31 cellular contexts compared by ENCODE assay signal in the genomic region with DNA sequence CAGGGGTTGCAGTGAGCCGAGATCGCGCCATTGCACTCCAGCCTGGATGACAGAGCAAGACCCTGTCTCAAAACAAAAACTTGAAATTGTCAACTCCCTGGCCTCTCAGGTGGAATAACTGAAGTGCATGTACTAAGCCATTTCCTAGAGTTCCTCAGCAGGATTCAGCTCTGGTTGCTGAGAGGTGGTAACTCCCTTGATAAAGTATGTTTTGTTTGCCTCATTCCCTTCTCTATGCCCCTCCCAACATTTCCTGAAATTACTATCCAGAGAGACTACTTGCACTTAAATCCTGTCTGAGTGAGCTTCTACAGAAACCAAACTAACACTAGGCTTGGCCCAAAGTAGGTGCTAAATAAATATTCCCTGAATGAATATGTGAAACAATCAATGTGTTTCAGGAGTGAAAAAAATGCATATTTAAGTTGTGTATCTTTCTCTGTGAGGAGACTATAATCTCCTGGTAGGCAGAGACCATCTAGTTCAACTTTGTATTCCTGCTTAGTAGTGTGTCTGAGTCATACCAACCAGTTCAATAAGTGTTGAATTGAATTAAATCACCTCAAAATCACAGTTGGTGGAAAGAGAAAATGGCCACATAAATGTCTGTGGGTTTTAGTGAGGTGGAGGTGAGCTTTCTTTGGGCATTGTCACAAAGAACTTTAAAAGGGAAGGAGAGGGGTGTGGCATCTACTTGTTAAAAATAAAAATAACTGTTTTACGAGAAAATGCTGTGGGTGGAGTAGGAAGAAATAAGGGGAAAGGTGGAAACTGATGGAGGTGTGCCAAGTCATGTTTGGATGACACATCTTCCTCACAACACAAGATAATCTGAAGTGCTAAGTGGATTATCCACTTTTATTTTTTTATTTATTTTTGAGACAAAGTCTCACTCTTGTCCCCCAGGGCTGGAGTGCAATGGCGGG. TPM values are rescaled to one million over a fixed set of nuclear protein-coding genes. Genes with fewer than 3 reads are reported as not detected.
DNase-seq lines count a peak whose midpoint lies in the region; ATAC-seq and TF ChIP-seq lines count a peak whose summit lies in the region.
"Had no signal": no experiment of that assay in that cellular context is flagged by ENCODE, and none has a peak within 500 bp of the region (broad histone marks: within the 10 kb centered on the region; RNA-seq: fewer than 3 reads in every experiment).

No MANE protein-coding gene starts in this region.

- H3K27ac ChIP-seq in left lung (no peak overlapping the region), lower lobe of right lung (no peak overlapping the region)
- H3K27ac ChIP-seq: brain microvascular endothelial cell, esophagus muscularis mucosa, left ventricle myocardium inferior, right atrium auricular region, thoracic aorta, vagina had no signal

- peaks cover 11% of the 10 kb centered on the region for H3K4me1 Mint-ChIP-seq in activated CD4-positive, alpha-beta T cell treated with anti-CD3 and anti-CD28 coated beads for 36 hours
- H3K4me1 Mint-ChIP-seq: CD8-positive, alpha-beta memory T cell had no signal

- no peak overlapping the region for H3K4me3 Mint-ChIP-seq in activated CD4-positive, alpha-beta T cell treated with anti-CD3 and anti-CD28 coated beads for 36 hours
- H3K4me3 Mint-ChIP-seq: activated naive CD4-positive, alpha-beta T cell treated with anti-CD3 and anti-CD28 coated beads for 36 hours; CD8-positive, alpha-beta memory T cell; stimulated activated naive CD8-positive, alpha-beta T cell treated with anti-CD3 and anti-CD28 coated beads, Interleukin-15, Interleukin-2, amounts not matched to agents 100 ng/mL and 50 ng/mL, for 24 hours had no signal

- H3K4me1 ChIP-seq in left lung: no peaks in the 10 kb centered on the region
- H3K4me1 ChIP-seq in lower lobe of right lung: no peaks in the 10 kb centered on the region
- H3K4me1 ChIP-seq: BE2C, esophagus muscularis mucosa, left ventricle myocardium inferior, right atrium auricular region had no signal

- no peaks in the 10 kb centered on the region for H3K36me3 Mint-ChIP-seq in activated CD4-positive, alpha-beta T cell treated with anti-CD3 and anti-CD28 coated beads for 36 hours (ENCODE audit: low read depth)
- H3K36me3 Mint-ChIP-seq: CD8-positive, alpha-beta memory T cell had no signal

- peaks cover 3% of the 10 kb centered on the region for H3K27me3 Mint-ChIP-seq in activated CD4-positive, alpha-beta T cell treated with anti-CD3 and anti-CD28 coated beads for 36 hours
- H3K27me3 Mint-ChIP-seq: stimulated activated naive CD8-positive, alpha-beta T cell treated with anti-CD3 and anti-CD28 coated beads, Interleukin-15, Interleukin-2, amounts not matched to agents 100 ng/mL and 50 ng/mL, for 24 hours had no signal

- CTCF ChIA-PET in activated CD4-positive, alpha-beta T cell treated with anti-CD3 and anti-CD28 coated beads for 36 hours (lab: Charles Lee): no interaction called here

- DNase-seq in activated CD4-positive, alpha-beta T cell treated with anti-CD3 and anti-CD28 coated beads for 36 hours: peak; percentile 7
- DNase-seq in activated CD4-positive, alpha-beta T cell treated with anti-CD3 and anti-CD28 coated beads for 48 hours: no peak
- DNase-seq in A172 (ENCODE audit: low spot score) (peak; percentile 41), LNCaP clone FGC (ENCODE audit: low read depth) (peak; percentile 56), left lung (no peak), lower lobe of right lung (no peak), DMS114 treated with DMSO at 0.1 percent for 48 hours (lab: John Stamatoyannopoulos, UW; ENCODE audit: unreplicated experiment) (no peak), NOMO-1 (lab: John Stamatoyannopoulos, UW; ENCODE audit: unreplicated experiment in 2 of 2) (no peak)
- DNase-seq: ACHN; activated naive CD4-positive, alpha-beta T cell treated with anti-CD3 and anti-CD28 coated beads for 36 hours; amygdala; BE2C; brain microvascular endothelial cell; CD8-positive, alpha-beta memory T cell; cerebellar nuclear complex; DMS 273 treated with DMSO at 0.1 percent for 48 hours; foreskin fibroblast; Karpas-422; left ventricle myocardium inferior; NCI-H1048; NCI-H1694; Right ventricle myocardium superior; small intestine; T-helper 2 cell had no signal

- H3K9me3 ChIP-seq in left lung: no peaks in the 10 kb centered on the region
- no peaks in the 10 kb centered on the region for H3K9me3 ChIP-seq in lower lobe of right lung
- H3K9me3 ChIP-seq: BE2C, esophagus muscularis mucosa, left ventricle myocardium inferior, right atrium auricular region, thoracic aorta, vagina had no signal

- no peaks in the 10 kb centered on the region for H3K9me3 Mint-ChIP-seq in activated CD4-positive, alpha-beta T cell treated with anti-CD3 and anti-CD28 coated beads for 36 hours (ENCODE audit: low read depth)
- H3K9me3 Mint-ChIP-seq: activated naive CD4-positive, alpha-beta T cell treated with anti-CD3 and anti-CD28 coated beads for 36 hours; CD8-positive, alpha-beta memory T cell; stimulated activated naive CD8-positive, alpha-beta T cell treated with anti-CD3 and anti-CD28 coated beads, Interleukin-15, Interleukin-2, amounts not matched to agents 100 ng/mL and 50 ng/mL, for 24 hours had no signal

- intact Hi-C loops in activated CD4-positive, alpha-beta T cell treated with anti-CD3 and anti-CD28 coated beads for 36 hours (cut with DNase I, micrococcal nuclease): loop anchor here in 1 of 2 experiments (2.0 kb wide), 1 partner anchor 64 kb away; the partner anchor contains the start of genes PPCS and ZMYND12
- intact Hi-C loops in left lung (cut with DNase I): no loop called here
- intact Hi-C loops in lower lobe of right lung (cut with DNase I): no loop called here

- peak; percentile 90 for ATAC-seq in activated CD4-positive, alpha-beta T cell treated with anti-CD3 and anti-CD28 coated beads for 36 hours
- ATAC-seq in left lung (peak; percentile 25), lower lobe of right lung (no peak)
- ATAC-seq: activated CD4-positive, CD25-positive, alpha-beta regulatory T cell treated with anti-CD3 and anti-CD28 coated beads, Interleukin-2, amount 50 U/mL, for 24 hours; SK-N-SH treated with all-trans-retinoic acid at 6 μM for 48 hours had no signal

- H3K27ac Mint-ChIP-seq in activated CD4-positive, alpha-beta T cell treated with anti-CD3 and anti-CD28 coated beads for 36 hours: no peak overlapping the region
- H3K27ac Mint-ChIP-seq: activated naive CD4-positive, alpha-beta T cell treated with anti-CD3 and anti-CD28 coated beads for 36 hours; CD8-positive, alpha-beta memory T cell; stimulated activated naive CD8-positive, alpha-beta T cell treated with anti-CD3 and anti-CD28 coated beads, Interleukin-15, Interleukin-2, amounts not matched to agents 100 ng/mL and 50 ng/mL, for 24 hours had no signal

- H3K27me3 ChIP-seq in left lung: no peaks in the 10 kb centered on the region
- H3K27me3 ChIP-seq in lower lobe of right lung (ENCODE audit: low read depth): no peaks in the 10 kb centered on the region
- H3K27me3 ChIP-seq: BE2C, esophagus muscularis mucosa, right atrium auricular region, vagina had no signal

- POLR2A ChIA-PET in activated CD4-positive, alpha-beta T cell treated with anti-CD3 and anti-CD28 coated beads for 36 hours (lab: Charles Lee): no interaction called here

- no peak for TF ChIP-seq CTCF in LNCaP clone FGC (IDR thresholded peaks at IDR 0.05; ENCODE audit: control insufficient read depth, extremely low read depth, insufficient read depth)
- TF ChIP-seq CTCF in left lung (IDR thresholded peaks at IDR 0.05): no peak
- TF ChIP-seq CTCF in lower lobe of right lung (IDR thresholded peaks at IDR 0.05): no peak

- no peak overlapping the region for H3K4me3 ChIP-seq in LNCaP clone FGC (ENCODE audit: low read depth, low read length)
- no peak overlapping the region for H3K4me3 ChIP-seq in left lung
- no peak overlapping the region for H3K4me3 ChIP-seq in lower lobe of right lung
- H3K4me3 ChIP-seq: esophagus muscularis mucosa, left ventricle myocardium inferior, right atrium auricular region, thoracic aorta, vagina had no signal

- H3K36me3 ChIP-seq in left lung: no peaks in the 10 kb centered on the region
- no peaks in the 10 kb centered on the region for H3K36me3 ChIP-seq in lower lobe of right lung
- H3K36me3 ChIP-seq: BE2C, brain microvascular endothelial cell, esophagus muscularis mucosa, left ventricle myocardium inferior, right atrium auricular region, thoracic aorta, vagina had no signal

RNA-seq across cellular contexts. Expression of gene RIMKLA, which starts 12.6 kb away (rescaled TPM):
- total RNA-seq in activated CD4-positive, alpha-beta T cell treated with anti-CD3 and anti-CD28 coated beads for 36 hours: 1 to 10 TPM; 6.7 to 8.9 TPM
- total RNA-seq in A172 (2014; rRNA removed; shearing (Covaris generic)): 0.62 TPM in 1 of 2 replicates, not detected in the other
- total RNA-seq in left lung (10 to 100 TPM in 1 of 2 donors, 1 to 10 TPM in 1; 7.8 to 11.4 TPM), lower lobe of right lung (7.1 TPM)

RNA-seq across cellular contexts. Expression of gene FOXJ3, which starts 58.2 kb away (rescaled TPM):
- 10 to 100 TPM; 44.1 to 54.0 TPM for total RNA-seq in activated CD4-positive, alpha-beta T cell treated with anti-CD3 and anti-CD28 coated beads for 36 hours
- total RNA-seq in A172 (2014; rRNA removed; shearing (Covaris generic)): 20.4 and 27.3 TPM in 2 replicates
- 10 to 100 TPM; 39.6 to 46.2 TPM for total RNA-seq in left lung
- 44.0 TPM for total RNA-seq in lower lobe of right lung

Comparison
In these comparisons a context has a peak if more than half of its experiments do, and no peak if none do; other contexts are left out.
1. DNase-seq: peak in activated CD4-positive, alpha-beta T cell treated with anti-CD3 and anti-CD28 coated beads for 36 hours (single experiment), A172 (single experiment) and LNCaP clone FGC (single experiment); none in activated CD4-positive, alpha-beta T cell treated with anti-CD3 and anti-CD28 coated beads for 48 hours (single experiment), left lung (0 of 2), lower lobe of right lung (single experiment), DMS114 treated with DMSO at 0.1 percent for 48 hours (single experiment) and NOMO-1 (0 of 2).
2. ATAC-seq: peak in activated CD4-positive, alpha-beta T cell treated with anti-CD3 and anti-CD28 coated beads for 36 hours (single experiment) and left lung (single experiment); none in lower lobe of right lung (0 of 2).